8 cellular contexts compared by ENCODE assay signal in the genomic region with DNA sequence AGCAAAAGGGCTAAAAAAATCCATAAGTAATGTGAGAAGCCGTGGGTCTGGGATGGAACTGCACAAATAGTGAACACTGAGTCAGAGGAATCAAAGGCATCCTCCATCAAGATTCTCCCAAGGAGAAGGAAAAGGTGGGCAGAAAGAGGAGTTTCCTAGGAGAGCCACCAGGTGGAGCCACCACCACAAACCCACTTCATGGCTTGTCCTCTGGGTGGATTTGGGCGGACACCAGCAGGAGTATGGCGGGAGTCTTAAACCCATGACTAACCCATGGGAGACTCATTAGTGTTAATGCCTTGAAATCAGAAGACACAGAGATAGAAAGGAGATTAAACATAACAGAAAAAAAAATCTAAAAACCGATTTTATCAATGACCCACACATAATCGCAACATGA.
DNase-seq lines count a peak whose midpoint lies in the region; ATAC-seq and TF ChIP-seq lines count a peak whose summit lies in the region.

No MANE protein-coding gene starts in this region.

- POLR2A ChIA-PET in A673 (lab: Charles Lee; ENCODE audit: low non-redundant PET) (no interaction called here), GM10248 (lab: Yijun Ruan, JAX) (no interaction called here)

- peak; percentile 82 for TF ChIP-seq CTCF in A673 (conservative IDR thresholded peaks at IDR 0.05; ENCODE audit: low read depth, low read length)
- peak; percentile 43 for TF ChIP-seq CTCF in GM10248 (IDR thresholded peaks at IDR 0.05; ENCODE audit: control extremely low read depth, extremely low read depth, low read depth, missing control alignments)
- TF ChIP-seq CTCF in natural killer cell (IDR thresholded peaks at IDR 0.05), result peak; percentile 70
- TF ChIP-seq CTCF in vagina (IDR thresholded peaks at IDR 0.05), result peak in 2 of 3 experiments; percentile 38 to 60

- no peaks in the 10 kb centered on the region for H3K36me3 ChIP-seq in A673 (ENCODE audit: insufficient read depth, low read length, poor library complexity, severe bottlenecking)
- H3K36me3 ChIP-seq in vagina, result no peaks in the 10 kb centered on the region

- BruUV-seq in A673 (replicated peaks; lab: Mats Ljungman, UMichigan), result no TSS peak

- peak; percentile 77 for DNase-seq in A673 (ENCODE audit: low spot score)
- peak; percentile 28 for DNase-seq in GM10248 (ENCODE audit: extremely low spot score)
- DNase-seq in NCI-H226, result peak; percentile 51
- peak; percentile 23 to 33 for DNase-seq in activated CD4-positive, alpha-beta T cell treated with anti-CD3 and anti-CD28 coated beads, Interleukin-2, amount 50 U/mL, for 4 hours
- peak; percentile 27 for DNase-seq in epidermal melanocyte (ENCODE audit: insufficient read length, low spot score)
- peak; percentile 30 for DNase-seq in natural killer cell
- no peak for DNase-seq in vagina (ENCODE audit: extremely low spot score in 2 of 2)

- H3K27me3 Mint-ChIP-seq in natural killer cell (ENCODE audit: low read depth in 2 of 2), result no peaks in the 10 kb centered on the region

- CTCF ChIA-PET in A673 (lab: Charles Lee), result no interaction called here
- CTCF ChIA-PET in GM10248 (lab: Yijun Ruan, JAX), result interaction anchor here (0.9 to 2.3 kb wide), 6 partner anchors 10 to 36 kb away, joined by 3 to 7 read pairs (median 4); no protein-coding TSS in a partner anchor

- H3K4me3 Mint-ChIP-seq in natural killer cell, result no peak overlapping the region

- H3K4me1 ChIP-seq in A673 (ENCODE audit: insufficient read depth, low read length, poor library complexity, severe bottlenecking) (peaks cover 1% of the 10 kb centered on the region), vagina (no peaks in the 10 kb centered on the region)

- H3K27me3 ChIP-seq in A673 (replicated peaks; ENCODE audit: insufficient read depth, low read depth, low read length, poor library complexity) (no peaks in the 10 kb centered on the region), vagina (no peaks in the 10 kb centered on the region)

- no peak overlapping the region for H3K27ac ChIP-seq in A673 (ENCODE audit: low read depth, low read length, poor library complexity, severe bottlenecking)
- H3K27ac ChIP-seq in vagina, result no peak overlapping the region

- no peak for TF ChIP-seq POLR2A in vagina (IDR thresholded peaks at IDR 0.05)

- H3K9me3 Mint-ChIP-seq in natural killer cell, result no peaks in the 10 kb centered on the region

- H3K9me3 ChIP-seq in A673 (ENCODE audit: low read depth, low read length, poor library complexity, severe bottlenecking) (no peaks in the 10 kb centered on the region), vagina (no peaks in the 10 kb centered on the region)

- no peaks in the 10 kb centered on the region for H3K36me3 Mint-ChIP-seq in natural killer cell

- ATAC-seq in natural killer cell, result peak in 2 of 3 donors; percentile 68 to 75
- no peak for ATAC-seq in HG03196 (IDR thresholded peaks at IDR 0.05; ENCODE audit: unreplicated experiment)

- peak overlapping the region; percentile 71 to 79 for H3K27ac Mint-ChIP-seq in natural killer cell

- peaks cover 52 to 58% of the 10 kb centered on the region in 2 donors for H3K4me1 Mint-ChIP-seq in natural killer cell

- H3K4me3 ChIP-seq in A673 (ENCODE audit: low read depth, low read length, poor library complexity, severe bottlenecking) (no peak overlapping the region), vagina (no peak overlapping the region)

- intact Hi-C loops in A673 (cut with micrococcal nuclease; ENCODE audit: unreplicated experiment), result loop anchor here (1.0 to 5.0 kb wide), 2 partner anchors 149 to 323 kb away; no protein-coding TSS in a partner anchor
- intact Hi-C loops in natural killer cell (cut with micrococcal nuclease), result loop anchor here (1.0 kb wide), 1 partner anchor 149 kb away; no protein-coding TSS in a partner anchor
- intact Hi-C loops in vagina (cut with DNase I), result no loop called here

Comparison
In these comparisons a context has a peak if more than half of its experiments do, and no peak if none do; other contexts are left out.
1. DNase-seq: peak in A673 (single experiment), GM10248 (single experiment), NCI-H226 (single experiment), activated CD4-positive, alpha-beta T cell treated with anti-CD3 and anti-CD28 coated beads, Interleukin-2, amount 50 U/mL, for 4 hours (2 of 2), epidermal melanocyte (single experiment) and natural killer cell (single experiment); none in vagina (0 of 2).
2. Peak in every context shown above with its lines, with median percentiles within 50 percentile points of each other: CTCF ChIP-seq.